Comparison of ENCODE assay signal across 6 cellular contexts in the genomic region with DNA sequence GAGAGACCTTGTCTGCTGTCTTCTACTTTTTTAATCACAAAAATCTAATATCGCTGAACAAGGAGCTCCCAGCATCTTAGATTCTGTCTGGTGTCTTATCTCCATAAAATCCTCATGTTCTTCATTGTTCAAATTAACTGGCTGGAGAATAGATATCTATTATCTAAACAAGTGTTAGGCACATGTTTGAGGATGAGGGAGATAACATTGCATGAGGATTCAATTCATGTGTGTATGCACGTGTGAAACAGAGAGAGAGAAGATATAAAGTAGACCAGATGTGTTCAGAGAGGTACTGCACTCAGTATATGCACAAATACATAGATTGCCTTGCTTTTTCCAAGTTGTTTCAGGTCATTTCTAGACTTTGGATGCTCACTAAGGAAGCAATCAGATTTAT. TPM values are rescaled to one million over a fixed set of nuclear protein-coding genes. Genes with fewer than 3 reads are reported as not detected.
"Had no signal": no experiment of that assay in that cellular context is flagged by ENCODE, and none has a peak within 500 bp of the region (broad histone marks: within the 10 kb centered on the region; RNA-seq: fewer than 3 reads in every experiment).

No MANE protein-coding gene starts in this region.

- ATAC-seq: HepG2, K562 had no signal

- H3K4me3 ChIP-seq: K562 had no signal

- H3K27ac ChIP-seq: HL-60 had no signal

- DNase-seq: IMR-90 had no signal

RNA-seq across cellular contexts. Expression of a gene that starts 5.4 kb away (rescaled TPM):
- total RNA-seq: HepG2, HT-29, K562 had no signal
- polyA plus RNA-seq: HepG2, IgD-negative memory B cell, K562 had no signal
